26 cellular contexts compared by ENCODE assay signal in the genomic region with DNA sequence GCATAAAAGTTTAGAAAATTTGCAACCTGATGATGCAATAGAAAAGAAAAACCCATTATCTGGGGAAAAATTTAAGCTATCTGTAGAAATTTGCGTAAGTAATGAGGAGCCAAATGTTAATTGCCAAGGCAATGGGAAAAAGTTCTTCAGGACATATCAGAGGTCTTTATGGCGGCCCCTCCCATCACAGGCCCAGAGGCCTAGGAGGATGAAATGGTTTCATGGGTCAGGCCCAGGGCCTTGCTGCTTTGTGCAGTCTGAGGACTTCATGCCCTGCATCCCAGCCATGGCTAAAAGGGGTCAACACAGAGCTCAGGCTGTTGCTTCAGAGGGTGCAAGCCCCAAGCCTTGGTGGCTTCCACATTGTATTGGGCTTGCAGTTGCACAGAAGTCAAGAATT.
"Had no signal": no experiment of that assay in that cellular context is flagged by ENCODE, and none has a peak within 500 bp of the region (broad histone marks: within the 10 kb centered on the region; RNA-seq: fewer than 3 reads in every experiment).

No MANE protein-coding gene starts in this region.

- DNase-seq: colonic mucosa; cortex of kidney; effector CD8-positive, alpha-beta T cell; effector memory CD8-positive, alpha-beta T cell; endodermal cell; erythroblast; esophagus squamous epithelium; foreskin fibroblast; foreskin melanocyte; gastrocnemius medialis; glutamatergic neuron; head of caudate nucleus; heart right ventricle; hippocampal formation; left cardiac atrium; left lung; left ventricle myocardium superior; lower lobe of right lung; mesenchymal stem cell; mucosa of descending colon; naive B cell had no signal

- H3K27me3 ChIP-seq: colonic mucosa, esophagus squamous epithelium, gastrocnemius medialis, heart right ventricle, left lung had no signal

- H3K27ac ChIP-seq: colonic mucosa, epithelial cell of prostate, esophagus squamous epithelium, gastrocnemius medialis, heart right ventricle, left lung, lower lobe of right lung had no signal

- H3K4me1 ChIP-seq: colonic mucosa, esophagus squamous epithelium, gastrocnemius medialis, heart right ventricle, left lung, lower lobe of right lung had no signal

- H3K4me3 ChIP-seq: colonic mucosa, esophagus squamous epithelium, gastrocnemius medialis, heart right ventricle, left lung, lower lobe of right lung, mucosa of descending colon had no signal

- ATAC-seq: effector memory CD8-positive, alpha-beta T cell; esophagus mucosa; gastrocnemius medialis; heart right ventricle; left cardiac atrium; left lung; left ventricle myocardium superior; lower lobe of right lung; mucosa of descending colon had no signal

- FAIRE-seq: endometrium, islet of Langerhans, keratinocyte had no signal

- H3K9me3 ChIP-seq: colonic mucosa, gastrocnemius medialis had no signal

- H3K36me3 ChIP-seq: colonic mucosa, esophagus squamous epithelium, gastrocnemius medialis, heart right ventricle, left lung, lower lobe of right lung had no signal
